ENCODE assay signal across 1 cellular context in the genomic region with DNA sequence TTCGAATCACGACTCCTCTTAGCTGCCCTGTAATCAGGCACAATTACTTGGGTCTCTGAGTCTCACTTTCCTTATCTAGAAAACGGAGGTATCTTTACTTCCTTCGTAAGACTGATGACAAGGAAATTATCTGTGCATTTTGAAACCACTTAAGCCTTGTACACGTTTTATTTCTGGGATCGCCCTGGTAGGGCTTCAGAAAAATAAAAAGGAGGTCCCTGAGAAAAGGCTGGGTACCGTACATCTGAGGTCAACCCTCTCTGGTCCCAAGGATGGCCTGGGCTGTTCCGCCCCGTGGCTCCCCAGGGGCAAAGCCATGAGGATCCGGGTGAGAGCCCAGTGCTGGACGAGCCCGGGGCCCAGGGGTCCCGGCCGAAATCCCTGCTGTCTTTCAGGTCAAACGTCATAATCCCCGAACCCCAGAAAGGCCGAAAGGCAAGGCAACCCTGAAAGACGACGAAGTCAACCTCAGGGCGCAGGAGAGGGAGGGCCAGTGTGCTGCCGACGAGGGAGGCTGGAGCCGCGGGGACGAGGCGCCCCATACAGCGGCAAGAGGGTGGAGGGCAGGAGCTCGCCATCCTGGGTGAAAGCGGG.
TF ChIP-seq lines count a peak whose summit lies in the region.

No MANE protein-coding gene starts in this region.

TF ChIP-seq in K562, 482 proteins besides CTCF, POLR2A, EP300 and RAD21:
- peak; percentile 75 for TF ChIP-seq ZFP36 (IDR thresholded peaks at IDR 0.05; ENCODE audit: low read depth, low read length, partially characterized antibody)
- TF ChIP-seq, protein P1, sequence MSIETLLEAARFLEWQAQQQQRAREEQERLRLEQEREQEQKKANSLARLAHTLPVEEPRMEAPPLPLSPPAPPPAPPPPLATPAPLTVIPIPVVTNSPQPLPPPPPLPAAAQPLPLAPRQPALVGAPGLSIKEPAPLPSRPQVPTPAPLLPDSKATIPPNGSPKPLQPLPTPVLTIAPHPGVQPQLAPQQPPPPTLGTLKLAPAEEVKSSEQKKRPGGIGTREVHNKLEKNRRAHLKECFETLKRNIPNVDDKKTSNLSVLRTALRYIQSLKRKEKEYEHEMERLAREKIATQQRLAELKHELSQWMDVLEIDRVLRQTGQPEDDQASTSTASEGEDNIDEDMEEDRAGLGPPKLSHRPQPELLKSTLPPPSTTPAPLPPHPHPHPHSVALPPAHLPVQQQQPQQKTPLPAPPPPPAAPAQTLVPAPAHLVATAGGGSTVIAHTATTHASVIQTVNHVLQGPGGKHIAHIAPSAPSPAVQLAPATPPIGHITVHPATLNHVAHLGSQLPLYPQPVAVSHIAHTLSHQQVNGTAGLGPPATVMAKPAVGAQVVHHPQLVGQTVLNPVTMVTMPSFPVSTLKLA (conservative IDR thresholded peaks at IDR 0.05), result no peak
- 0 out of 2 replicates have a peak, but pooled peaks have one; percentile 15 for TF ChIP-seq KDM2B (CRISPR knock-in tag; IDR thresholded peaks at IDR 0.05)
- no peak for TF ChIP-seq ZNF507 (tag; conservative IDR thresholded peaks at IDR 0.05)
- TF ChIP-seq SMARCA5 (IDR thresholded peaks at IDR 0.05), result peak; percentile 76; the same call in 1 of the 2 replicates
- no peak for TF ChIP-seq NCOR1 (IDR thresholded peaks at IDR 0.05)
- TF ChIP-seq, protein P2, sequence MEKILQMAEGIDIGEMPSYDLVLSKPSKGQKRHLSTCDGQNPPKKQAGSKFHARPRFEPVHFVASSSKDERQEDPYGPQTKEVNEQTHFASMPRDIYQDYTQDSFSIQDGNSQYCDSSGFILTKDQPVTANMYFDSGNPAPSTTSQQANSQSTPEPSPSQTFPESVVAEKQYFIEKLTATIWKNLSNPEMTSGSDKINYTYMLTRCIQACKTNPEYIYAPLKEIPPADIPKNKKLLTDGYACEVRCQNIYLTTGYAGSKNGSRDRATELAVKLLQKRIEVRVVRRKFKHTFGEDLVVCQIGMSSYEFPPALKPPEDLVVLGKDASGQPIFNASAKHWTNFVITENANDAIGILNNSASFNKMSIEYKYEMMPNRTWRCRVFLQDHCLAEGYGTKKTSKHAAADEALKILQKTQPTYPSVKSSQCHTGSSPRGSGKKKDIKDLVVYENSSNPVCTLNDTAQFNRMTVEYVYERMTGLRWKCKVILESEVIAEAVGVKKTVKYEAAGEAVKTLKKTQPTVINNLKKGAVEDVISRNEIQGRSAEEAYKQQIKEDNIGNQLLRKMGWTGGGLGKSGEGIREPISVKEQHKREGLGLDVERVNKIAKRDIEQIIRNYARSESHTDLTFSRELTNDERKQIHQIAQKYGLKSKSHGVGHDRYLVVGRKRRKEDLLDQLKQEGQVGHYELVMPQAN (IDR thresholded peaks at IDR 0.05; ENCODE audit: borderline replicate concordance), result 0 out of 2 replicates have a peak, but pooled peaks have one; percentile 16
- peak; percentile 62 for TF ChIP-seq BRD9 (IDR thresholded peaks at IDR 0.05; ENCODE audit: low read depth, partially characterized antibody)
- no peak for TF ChIP-seq SRSF3 (IDR thresholded peaks at IDR 0.05; ENCODE audit: insufficient read depth, low read length)
- peak; percentile 37; the same call in 1 of the 2 replicates for TF ChIP-seq CBX1 (IDR thresholded peaks at IDR 0.05; ENCODE audit: low read depth)
- TF ChIP-seq, protein P3, sequence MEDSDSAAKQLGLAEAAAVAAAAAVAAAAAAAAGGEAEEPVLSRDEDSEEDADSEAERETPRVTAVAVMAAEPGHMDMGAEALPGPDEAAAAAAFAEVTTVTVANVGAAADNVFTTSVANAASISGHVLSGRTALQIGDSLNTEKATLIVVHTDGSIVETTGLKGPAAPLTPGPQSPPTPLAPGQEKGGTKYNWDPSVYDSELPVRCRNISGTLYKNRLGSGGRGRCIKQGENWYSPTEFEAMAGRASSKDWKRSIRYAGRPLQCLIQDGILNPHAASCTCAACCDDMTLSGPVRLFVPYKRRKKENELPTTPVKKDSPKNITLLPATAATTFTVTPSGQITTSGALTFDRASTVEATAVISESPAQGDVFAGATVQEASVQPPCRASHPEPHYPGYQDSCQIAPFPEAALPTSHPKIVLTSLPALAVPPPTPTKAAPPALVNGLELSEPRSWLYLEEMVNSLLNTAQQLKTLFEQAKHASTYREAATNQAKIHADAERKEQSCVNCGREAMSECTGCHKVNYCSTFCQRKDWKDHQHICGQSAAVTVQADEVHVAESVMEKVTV (CRISPR knock-in tag; IDR thresholded peaks at IDR 0.05), result 0 out of 2 replicates have a peak, but pooled peaks have one; percentile 7
- TF ChIP-seq MAFG (tag; conservative IDR thresholded peaks at IDR 0.05), result no peak
- no peak for TF ChIP-seq CHD1 (IDR thresholded peaks at IDR 0.05; ENCODE audit: low read length)
- peak; percentile 33 for TF ChIP-seq PHF20 (IDR thresholded peaks at IDR 0.05; ENCODE audit: partially characterized antibody)
- TF ChIP-seq, protein P4, sequence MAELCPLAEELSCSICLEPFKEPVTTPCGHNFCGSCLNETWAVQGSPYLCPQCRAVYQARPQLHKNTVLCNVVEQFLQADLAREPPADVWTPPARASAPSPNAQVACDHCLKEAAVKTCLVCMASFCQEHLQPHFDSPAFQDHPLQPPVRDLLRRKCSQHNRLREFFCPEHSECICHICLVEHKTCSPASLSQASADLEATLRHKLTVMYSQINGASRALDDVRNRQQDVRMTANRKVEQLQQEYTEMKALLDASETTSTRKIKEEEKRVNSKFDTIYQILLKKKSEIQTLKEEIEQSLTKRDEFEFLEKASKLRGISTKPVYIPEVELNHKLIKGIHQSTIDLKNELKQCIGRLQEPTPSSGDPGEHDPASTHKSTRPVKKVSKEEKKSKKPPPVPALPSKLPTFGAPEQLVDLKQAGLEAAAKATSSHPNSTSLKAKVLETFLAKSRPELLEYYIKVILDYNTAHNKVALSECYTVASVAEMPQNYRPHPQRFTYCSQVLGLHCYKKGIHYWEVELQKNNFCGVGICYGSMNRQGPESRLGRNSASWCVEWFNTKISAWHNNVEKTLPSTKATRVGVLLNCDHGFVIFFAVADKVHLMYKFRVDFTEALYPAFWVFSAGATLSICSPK (IDR thresholded peaks at IDR 0.05; ENCODE audit: borderline replicate concordance), result no peak
- TF ChIP-seq PHF8 (IDR thresholded peaks at IDR 0.05; ENCODE audit: borderline replicate concordance, low read length), result peak; percentile 67; the same call in 1 of the 2 replicates
- 0 out of 2 replicates have a peak, but pooled peaks have one; percentile 26 for TF ChIP-seq ZNF717 (CRISPR knock-in tag; IDR thresholded peaks at IDR 0.05)
- TF ChIP-seq, protein P5, sequence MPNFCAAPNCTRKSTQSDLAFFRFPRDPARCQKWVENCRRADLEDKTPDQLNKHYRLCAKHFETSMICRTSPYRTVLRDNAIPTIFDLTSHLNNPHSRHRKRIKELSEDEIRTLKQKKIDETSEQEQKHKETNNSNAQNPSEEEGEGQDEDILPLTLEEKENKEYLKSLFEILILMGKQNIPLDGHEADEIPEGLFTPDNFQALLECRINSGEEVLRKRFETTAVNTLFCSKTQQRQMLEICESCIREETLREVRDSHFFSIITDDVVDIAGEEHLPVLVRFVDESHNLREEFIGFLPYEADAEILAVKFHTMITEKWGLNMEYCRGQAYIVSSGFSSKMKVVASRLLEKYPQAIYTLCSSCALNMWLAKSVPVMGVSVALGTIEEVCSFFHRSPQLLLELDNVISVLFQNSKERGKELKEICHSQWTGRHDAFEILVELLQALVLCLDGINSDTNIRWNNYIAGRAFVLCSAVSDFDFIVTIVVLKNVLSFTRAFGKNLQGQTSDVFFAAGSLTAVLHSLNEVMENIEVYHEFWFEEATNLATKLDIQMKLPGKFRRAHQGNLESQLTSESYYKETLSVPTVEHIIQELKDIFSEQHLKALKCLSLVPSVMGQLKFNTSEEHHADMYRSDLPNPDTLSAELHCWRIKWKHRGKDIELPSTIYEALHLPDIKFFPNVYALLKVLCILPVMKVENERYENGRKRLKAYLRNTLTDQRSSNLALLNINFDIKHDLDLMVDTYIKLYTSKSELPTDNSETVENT (CRISPR knock-in tag; IDR thresholded peaks at IDR 0.05), result peak; percentile 53; the same call in 1 of the 2 replicates
- TF ChIP-seq KDM1A (IDR thresholded peaks at IDR 0.05), result peak; percentile 67 to 76; a peak in 3 of 4 replicates
- TF ChIP-seq ZNF197 (CRISPR knock-in tag; IDR thresholded peaks at IDR 0.05; ENCODE audit: low read depth), result 0 out of 2 replicates have a peak, but pooled peaks have one; percentile 27
- TF ChIP-seq, protein P6, sequence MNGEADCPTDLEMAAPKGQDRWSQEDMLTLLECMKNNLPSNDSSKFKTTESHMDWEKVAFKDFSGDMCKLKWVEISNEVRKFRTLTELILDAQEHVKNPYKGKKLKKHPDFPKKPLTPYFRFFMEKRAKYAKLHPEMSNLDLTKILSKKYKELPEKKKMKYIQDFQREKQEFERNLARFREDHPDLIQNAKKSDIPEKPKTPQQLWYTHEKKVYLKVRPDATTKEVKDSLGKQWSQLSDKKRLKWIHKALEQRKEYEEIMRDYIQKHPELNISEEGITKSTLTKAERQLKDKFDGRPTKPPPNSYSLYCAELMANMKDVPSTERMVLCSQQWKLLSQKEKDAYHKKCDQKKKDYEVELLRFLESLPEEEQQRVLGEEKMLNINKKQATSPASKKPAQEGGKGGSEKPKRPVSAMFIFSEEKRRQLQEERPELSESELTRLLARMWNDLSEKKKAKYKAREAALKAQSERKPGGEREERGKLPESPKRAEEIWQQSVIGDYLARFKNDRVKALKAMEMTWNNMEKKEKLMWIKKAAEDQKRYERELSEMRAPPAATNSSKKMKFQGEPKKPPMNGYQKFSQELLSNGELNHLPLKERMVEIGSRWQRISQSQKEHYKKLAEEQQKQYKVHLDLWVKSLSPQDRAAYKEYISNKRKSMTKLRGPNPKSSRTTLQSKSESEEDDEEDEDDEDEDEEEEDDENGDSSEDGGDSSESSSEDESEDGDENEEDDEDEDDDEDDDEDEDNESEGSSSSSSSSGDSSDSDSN (IDR thresholded peaks at IDR 0.05; ENCODE audit: borderline replicate concordance in 1 of 2, low read depth in 2 of 2, low read length in 2 of 2), result no peak
- TF ChIP-seq BCOR (IDR thresholded peaks at IDR 0.05), result peak; percentile 88
- TF ChIP-seq ZFPM2 (CRISPR knock-in tag; IDR thresholded peaks at IDR 0.05), result no peak
- TF ChIP-seq FOXP1 (CRISPR knock-in tag; IDR thresholded peaks at IDR 0.05), result no peak
- TF ChIP-seq HCFC1 (IDR thresholded peaks at IDR 0.05; ENCODE audit: low read depth, low read length), result no peak
- TF ChIP-seq, protein P7, sequence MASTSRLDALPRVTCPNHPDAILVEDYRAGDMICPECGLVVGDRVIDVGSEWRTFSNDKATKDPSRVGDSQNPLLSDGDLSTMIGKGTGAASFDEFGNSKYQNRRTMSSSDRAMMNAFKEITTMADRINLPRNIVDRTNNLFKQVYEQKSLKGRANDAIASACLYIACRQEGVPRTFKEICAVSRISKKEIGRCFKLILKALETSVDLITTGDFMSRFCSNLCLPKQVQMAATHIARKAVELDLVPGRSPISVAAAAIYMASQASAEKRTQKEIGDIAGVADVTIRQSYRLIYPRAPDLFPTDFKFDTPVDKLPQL (IDR thresholded peaks at IDR 0.05; ENCODE audit: extremely low read depth, insufficient read length), result no peak
- no peak for TF ChIP-seq ZNF324 (CRISPR knock-in tag; IDR thresholded peaks at IDR 0.05)
- TF ChIP-seq ZC3H11A (IDR thresholded peaks at IDR 0.05; ENCODE audit: low read depth, low read length), result no peak
- no peak for TF ChIP-seq ZNF224 (CRISPR knock-in tag; IDR thresholded peaks at IDR 0.05)
- TF ChIP-seq NR4A1 (CRISPR knock-in tag; IDR thresholded peaks at IDR 0.05), result no peak
- no peak for TF ChIP-seq NR4A1 (tag; IDR thresholded peaks at IDR 0.05)
- TF ChIP-seq TAF7 (tag; IDR thresholded peaks at IDR 0.05), result no peak
- TF ChIP-seq RCOR1 (IDR thresholded peaks at IDR 0.05; ENCODE audit: borderline replicate concordance in 1 of 2, low read depth in 2 of 2, low read length in 2 of 2), result peak in 1 of 2 experiments; percentile 56; a peak in 2 of 4 replicates
